ENCODE assay signal across 22 cellular contexts in genomic region chr9:89732952-89733349, GRCh38.
"Had no signal": no experiment of that assay in that cellular context is flagged by ENCODE, and none has a peak within 500 bp of the region (broad histone marks: within the 10 kb centered on the region; RNA-seq: fewer than 3 reads in every experiment).

No MANE protein-coding gene starts in this region.

- ATAC-seq: activated CD4-positive, CD25-positive, alpha-beta regulatory T cell treated with anti-CD3 and anti-CD28 coated beads, Interleukin-2, amount 50 U/mL, for 24 hours; activated CD8-positive, alpha-beta T cell treated with anti-CD3 and anti-CD28 coated beads, Interleukin-2, amount 10 ng/mL, durations not matched to agents 7 days and 5 days; esophagus mucosa; gastroesophageal sphincter; stimulated activated naive CD8-positive, alpha-beta T cell treated with anti-CD3 and anti-CD28 coated beads, Interleukin-15, Interleukin-2, amounts not matched to agents 100 U/mL and 50 U/mL, for 24 hours; T-cell had no signal

- H3K27ac ChIP-seq: skin epidermis had no signal

- H3K9ac ChIP-seq: SK-N-SH had no signal

- H3K9me3 ChIP-seq: gastroesophageal sphincter, SK-N-SH had no signal

- H3K4me3 ChIP-seq: gastroesophageal sphincter, lung, skin epidermis had no signal

- H3K4me2 ChIP-seq: SK-N-SH had no signal

- H3K9me3 Mint-ChIP-seq: activated CD4-positive, alpha-beta T cell treated with anti-CD3 and anti-CD28 coated beads, Interleukin-2, amount 10 ng/mL, durations not matched to agents 7 days and 5 days; nephron progenitor cell; T-cell; type B pancreatic cell had no signal

- H3K27me3 Mint-ChIP-seq: T-cell, type B pancreatic cell had no signal

- H3K36me3 ChIP-seq: gastroesophageal sphincter had no signal

- H3K4me3 Mint-ChIP-seq: activated CD4-positive, alpha-beta T cell treated with anti-CD3 and anti-CD28 coated beads, Interleukin-2, amount 10 ng/mL, durations not matched to agents 7 days and 5 days; activated CD8-positive, alpha-beta T cell treated with anti-CD3 and anti-CD28 coated beads, Interleukin-2, amount 10 ng/mL, durations not matched to agents 7 days and 5 days; nephron progenitor cell; T-cell; type B pancreatic cell had no signal

- H3K27me3 ChIP-seq: gastroesophageal sphincter had no signal

- DNase-seq: activated CD4-positive, alpha-beta T cell treated with anti-CD3 and anti-CD28 coated beads, Interleukin-2, amount 10 ng/mL, durations not matched to agents 7 days and 5 days; activated CD8-positive, alpha-beta memory T cell treated with anti-CD3 and anti-CD28 coated beads, Interleukin-2, amount 50 U/mL, for 4 hours; activated CD8-positive, alpha-beta T cell treated with anti-CD3 and anti-CD28 coated beads, Interleukin-2, amount 10 ng/mL, durations not matched to agents 7 days and 5 days; activated effector memory CD4-positive, alpha-beta T cell treated with anti-CD3 and anti-CD28 coated beads, Interleukin-2, amount 50 U/mL, for 16 hours; activated naive CD4-positive, alpha-beta T cell treated with anti-CD3 and anti-CD28 coated beads, Interleukin-2, amount 50 U/mL, for 16 hours; activated T-cell treated with anti-CD3 and anti-CD28 coated beads, Interleukin-2, amount 50 U/mL, for 48 hours; aorta; cortex of kidney; left colon; nephron progenitor cell; nucleus accumbens; retina; SK-N-SH; stimulated activated naive CD8-positive, alpha-beta T cell treated with anti-CD3 and anti-CD28 coated beads, Interleukin-15, Interleukin-2, amounts not matched to agents 100 U/mL and 50 U/mL, for 24 hours; substantia nigra; T-cell had no signal

- H3K36me3 Mint-ChIP-seq: T-cell, type B pancreatic cell had no signal

- H3K27ac Mint-ChIP-seq: activated CD4-positive, alpha-beta T cell treated with anti-CD3 and anti-CD28 coated beads, Interleukin-2, amount 10 ng/mL, durations not matched to agents 7 days and 5 days; activated CD8-positive, alpha-beta T cell treated with anti-CD3 and anti-CD28 coated beads, Interleukin-2, amount 10 ng/mL, durations not matched to agents 7 days and 5 days; nephron progenitor cell; T-cell; type B pancreatic cell had no signal

- H3K9me2 ChIP-seq: SK-N-SH had no signal
